1 cellular context compared by ENCODE assay signal in genomic region chr9:91164724-91165520, GRCh38.
TF ChIP-seq lines count a peak whose summit lies in the region.

No MANE protein-coding gene starts in this region.

TF ChIP-seq in K562, 482 proteins besides CTCF, POLR2A, EP300 and RAD21 (continued from another document and continues in another):
- peak; percentile 74 for TF ChIP-seq MGA (IDR thresholded peaks at IDR 0.05)
- TF ChIP-seq JUND (IDR thresholded peaks at IDR 0.05; ENCODE audit: borderline replicate concordance, low read depth, low read length), result peak; percentile 99
- peak; percentile 98 for TF ChIP-seq JUND (tag; IDR thresholded peaks at IDR 0.05; ENCODE audit: borderline replicate concordance, low read depth, low read length)
- TF ChIP-seq ARID1B (IDR thresholded peaks at IDR 0.05), result peak; percentile 96
- 0 out of 4 replicates have a peak, but pooled peaks of 1 of the 2 experiments have one; percentile 42 for TF ChIP-seq TEAD1 (CRISPR knock-in tag; IDR thresholded peaks at IDR 0.05)
- TF ChIP-seq ZNF282 (CRISPR knock-in tag; IDR thresholded peaks at IDR 0.05), result no peak
- no peak for TF ChIP-seq ZNF518B (CRISPR knock-in tag; IDR thresholded peaks at IDR 0.05)
- peak in 1 of 2 experiments; percentile 86; a peak in 2 of 4 replicates for TF ChIP-seq HDAC1 (IDR thresholded peaks at IDR 0.05)
- TF ChIP-seq KLF16 (IDR thresholded peaks at IDR 0.05), result peak; percentile 78; the same call in 1 of the 2 replicates
- TF ChIP-seq HMBOX1 (IDR thresholded peaks at IDR 0.05), result no peak
- TF ChIP-seq TCF7L2 (IDR thresholded peaks at IDR 0.05; ENCODE audit: low read depth, low read length), result no peak
- no peak for TF ChIP-seq BDP1 (IDR thresholded peaks at IDR 0.05; ENCODE audit: insufficient read depth, insufficient read length)
- peak; percentile 96 for TF ChIP-seq CREB3L1 (IDR thresholded peaks at IDR 0.05; ENCODE audit: borderline replicate concordance, low read depth)
- no peak for TF ChIP-seq ZNF197 (CRISPR knock-in tag; IDR thresholded peaks at IDR 0.05; ENCODE audit: low read depth)
- peak; percentile 66; the same call in 1 of the 2 replicates for TF ChIP-seq BCOR (IDR thresholded peaks at IDR 0.05)
- 0 out of 2 replicates have a peak, but pooled peaks have one; percentile 40 for TF ChIP-seq GABPB1 (CRISPR knock-in tag; IDR thresholded peaks at IDR 0.05)
- TF ChIP-seq ZNF175 (CRISPR knock-in tag; IDR thresholded peaks at IDR 0.05; ENCODE audit: low read depth), result no peak
- TF ChIP-seq MTA3 (IDR thresholded peaks at IDR 0.05; ENCODE audit: borderline replicate concordance), result peak; percentile 69; the same call in 1 of the 2 replicates
- TF ChIP-seq GTF2A2 (tag; IDR thresholded peaks at IDR 0.05), result no peak
- TF ChIP-seq GABPA (tag; conservative IDR thresholded peaks at IDR 0.05; ENCODE audit: low read depth), result no peak
- TF ChIP-seq TRIM24 (IDR thresholded peaks at IDR 0.05), result peak; percentile 64 to 84; a peak in 3 of 4 replicates
- TF ChIP-seq CHAMP1 (IDR thresholded peaks at IDR 0.05), result no peak
- no peak for TF ChIP-seq MED1 (CRISPR knock-in tag; IDR thresholded peaks at IDR 0.05; ENCODE audit: borderline replicate concordance)
- peak; percentile 57; the same call in 1 of the 2 replicates for TF ChIP-seq ZNF134 (CRISPR knock-in tag; conservative IDR thresholded peaks at IDR 0.05)
- TF ChIP-seq SMC3 (conservative IDR thresholded peaks at IDR 0.05; ENCODE audit: insufficient read depth, low read depth, low read length), result 0 out of 2 replicates have a peak, but pooled peaks have one; percentile 14
- peak; percentile 41; the same call in 1 of the 2 replicates for TF ChIP-seq RBFOX2 (IDR thresholded peaks at IDR 0.05; ENCODE audit: low read depth, low read length)
- TF ChIP-seq CBX5 (IDR thresholded peaks at IDR 0.05; ENCODE audit: borderline replicate concordance, low read depth), result 0 out of 2 replicates have a peak, but pooled peaks have one; percentile 28
- peak; percentile 60; the same call in 1 of the 2 replicates for TF ChIP-seq SP1 (CRISPR knock-in tag; IDR thresholded peaks at IDR 0.05)
- TF ChIP-seq THRAP3 (IDR thresholded peaks at IDR 0.05; ENCODE audit: borderline replicate concordance), result no peak
- TF ChIP-seq BCLAF1 (IDR thresholded peaks at IDR 0.05; ENCODE audit: borderline replicate concordance in 1 of 2, control insufficient read depth in 1 of 2, low read depth in 2 of 2, low read length in 1 of 2), result peak in 1 of 2 experiments; percentile 55; a peak in 1 of 4 replicates
- TF ChIP-seq ZNF408 (CRISPR knock-in tag; IDR thresholded peaks at IDR 0.05; ENCODE audit: low read depth), result no peak
- 0 out of 2 replicates have a peak, but pooled peaks have one; percentile 40 for TF ChIP-seq TRIM28 (IDR thresholded peaks at IDR 0.05)
- TF ChIP-seq ATF3 (IDR thresholded peaks at IDR 0.05), result peak; percentile 93
- peak; percentile 93 for TF ChIP-seq ATF3 (CRISPR knock-in tag; conservative IDR thresholded peaks at IDR 0.05)
